18 cellular contexts compared by ENCODE assay signal in genomic region chr5:91126888-91127287, GRCh38.
DNase-seq lines count a peak whose midpoint lies in the region; ATAC-seq and TF ChIP-seq lines count a peak whose summit lies in the region.
"Had no signal": no experiment of that assay in that cellular context is flagged by ENCODE, and none has a peak within 500 bp of the region (broad histone marks: within the 10 kb centered on the region; RNA-seq: fewer than 3 reads in every experiment).

No MANE protein-coding gene starts in this region.

- peak overlapping the region in 1 of 2 experiments; percentile 14; a peak in 1 of 4 replicates for H4K8ac ChIP-seq in IMR-90 (ENCODE audit: low read depth in 2 of 2, low read length in 2 of 2)

- H3K79me1 ChIP-seq in IMR-90 (ENCODE audit: low read depth in 1 of 2, low read length in 2 of 2), result no peaks in the 10 kb centered on the region

- intact Hi-C loops in IMR-90 (cut with micrococcal nuclease), result loop anchor here (5.0 kb wide), 1 partner anchor 50 kb away; no protein-coding TSS in a partner anchor
- intact Hi-C loops in adrenal gland (cut with DNase I), result no loop called here
- intact Hi-C loops in lower lobe of right lung (cut with DNase I), result no loop called here
- intact Hi-C loops in Caco-2 (cut with micrococcal nuclease; ENCODE audit: unreplicated experiment), result no loop called here
- intact Hi-C loops in CD8-positive, alpha-beta T cell (cut with DNase I, micrococcal nuclease), result no loop called here

- H3K4me1 Mint-ChIP-seq in Caco-2 (ENCODE audit: low read depth, unreplicated experiment), result no peaks in the 10 kb centered on the region
- no peaks in the 10 kb centered on the region for H3K4me1 Mint-ChIP-seq in CD8-positive, alpha-beta T cell (ENCODE audit: low read depth)
- H3K4me1 Mint-ChIP-seq: naive thymus-derived CD8-positive, alpha-beta T cell had no signal

- peak overlapping the region; percentile 26; the same call in 2 of the 3 replicates for H2BK15ac ChIP-seq in IMR-90 (ENCODE audit: low read depth, low read length)

- peak overlapping the region; percentile 58; the same call in 1 of the 2 replicates for H2AK5ac ChIP-seq in IMR-90 (ENCODE audit: low read depth, low read length)

- H3K18ac ChIP-seq in IMR-90 (ENCODE audit: low read depth, low read length), result peak overlapping the region; percentile 70

- ATAC-seq in IMR-90 (ENCODE audit: low read depth), result no peak; the same call in none of the 2 replicates
- ATAC-seq in lower lobe of right lung, result peak; percentile 29 to 54
- ATAC-seq in CD8-positive, alpha-beta T cell, result no peak
- ATAC-seq: activated naive CD4-positive, alpha-beta T cell treated with anti-CD3 and anti-CD28 coated beads, Interleukin-2, amount 50 U/mL, for 72 hours; GM12878; naive thymus-derived CD8-positive, alpha-beta T cell had no signal

- H2BK20ac ChIP-seq in IMR-90 (ENCODE audit: low read depth, low read length), result peak overlapping the region; percentile 40

- in situ Hi-C loops in IMR-90 (cut with MboI; ENCODE audit: low sequenced_read_pairs), result no loop called here

- peak overlapping the region; percentile 63 for H3K4me2 ChIP-seq in IMR-90 (ENCODE audit: low read depth, low read length)

- CTCF ChIA-PET in IMR-90 (lab: Yijun Ruan, JAX) (interaction anchor here (0.7 to 1.6 kb wide), 3 partner anchors 8 to 58 kb away, joined by 3 to 7 read pairs (median 4); no protein-coding TSS in a partner anchor), Caco-2 (lab: Charles Lee) (no interaction called here)
- CTCF ChIA-PET in CD8-positive, alpha-beta T cell (lab: Charles Lee), result no interaction called here

- H3K4me3 ChIP-seq in IMR-90 (ENCODE audit: insufficient read depth, low read depth, low read length), result no peak overlapping the region
- H3K4me3 ChIP-seq in adrenal gland, result no peak overlapping the region
- no peak overlapping the region for H3K4me3 ChIP-seq in lower lobe of right lung
- H3K4me3 ChIP-seq in subcutaneous abdominal adipose tissue (ENCODE audit: low read depth in 1 of 5, low read length in 5 of 5), result no peak overlapping the region
- no peak overlapping the region for H3K4me3 ChIP-seq in Caco-2 (ENCODE audit: low read depth, low read length)
- H3K4me3 ChIP-seq in CD8-positive, alpha-beta T cell (ENCODE audit: low read depth, low read length), result no peak overlapping the region
- H3K4me3 ChIP-seq: GM12878 had no signal

- no peak overlapping the region for H2AFZ ChIP-seq in IMR-90 (replicated peaks; ENCODE audit: low read length, poor library complexity)

- H4K91ac ChIP-seq in IMR-90 (ENCODE audit: insufficient read depth, low read depth, low read length), result 0 out of 2 replicates have a peak overlapping the region, but pooled peaks have one; percentile 19

- TF ChIP-seq POLR2A in IMR-90 (IDR thresholded peaks at IDR 0.05; ENCODE audit: low read depth, low read length) (no peak), adrenal gland (IDR thresholded peaks at IDR 0.05) (no peak)

- peak overlapping the region; percentile 13 for H3K4ac ChIP-seq in IMR-90 (ENCODE audit: low read depth, low read length)

- H3K4me3 Mint-ChIP-seq in Caco-2 (ENCODE audit: unreplicated experiment), result no peak overlapping the region
- H3K4me3 Mint-ChIP-seq in CD8-positive, alpha-beta T cell, result no peak overlapping the region
- H3K4me3 Mint-ChIP-seq: CD14-positive monocyte; naive thymus-derived CD8-positive, alpha-beta T cell; stimulated activated naive CD8-positive, alpha-beta T cell treated with anti-CD3 and anti-CD28 coated beads, Interleukin-15, Interleukin-2, amounts not matched to agents 100 ng/mL and 50 ng/mL, for 24 hours had no signal

- H3K36me3 ChIP-seq in IMR-90 (ENCODE audit: control insufficient read depth, insufficient read depth, low read length) (no peaks in the 10 kb centered on the region), adrenal gland (replicated peaks in 1 of 2) (no peaks in the 10 kb centered on the region), lower lobe of right lung (no peaks in the 10 kb centered on the region), subcutaneous abdominal adipose tissue (ENCODE audit: control insufficient read depth in 5 of 5, insufficient read depth in 5 of 5, low read length in 5 of 5) (no peaks in the 10 kb centered on the region), Caco-2 (ENCODE audit: control insufficient read depth, insufficient read depth, low read length) (no peaks in the 10 kb centered on the region)
- H3K36me3 ChIP-seq in CD8-positive, alpha-beta T cell (ENCODE audit: insufficient read depth, low read length), result no peaks in the 10 kb centered on the region

- H4K5ac ChIP-seq in IMR-90 (ENCODE audit: low read depth, low read length), result peak overlapping the region; percentile 71

- H3K27me3 ChIP-seq in IMR-90 (ENCODE audit: control insufficient read depth, insufficient read depth, low read length), result no peaks in the 10 kb centered on the region
- no peaks in the 10 kb centered on the region for H3K27me3 ChIP-seq in adrenal gland
- no peaks in the 10 kb centered on the region for H3K27me3 ChIP-seq in lower lobe of right lung (ENCODE audit: low read depth)
- H3K27me3 ChIP-seq in subcutaneous abdominal adipose tissue (ENCODE audit: control insufficient read depth in 5 of 5, insufficient read depth in 4 of 5, low read length in 5 of 5), result no peaks in the 10 kb centered on the region
- H3K27me3 ChIP-seq in Caco-2 (replicated peaks; ENCODE audit: control insufficient read depth, insufficient read depth, low read length), result no peaks in the 10 kb centered on the region
- H3K27me3 ChIP-seq in CD8-positive, alpha-beta T cell (ENCODE audit: insufficient read depth, low read length), result no peaks in the 10 kb centered on the region

- H3K9me3 ChIP-seq in IMR-90 (ENCODE audit: control insufficient read depth, insufficient read depth, low read length) (no peaks in the 10 kb centered on the region), adrenal gland (replicated peaks in 1 of 3) (no peaks in the 10 kb centered on the region), lower lobe of right lung (no peaks in the 10 kb centered on the region), subcutaneous abdominal adipose tissue (ENCODE audit: control insufficient read depth in 5 of 5, low read length in 5 of 5) (no peaks in the 10 kb centered on the region), Caco-2 (no peaks in the 10 kb centered on the region)
- H3K9me3 ChIP-seq in CD8-positive, alpha-beta T cell (ENCODE audit: low read length), result no peaks in the 10 kb centered on the region

- H3K9me1 ChIP-seq in IMR-90 (ENCODE audit: insufficient read depth, low read length), result peaks cover 4% of the 10 kb centered on the region; the same call in 1 of the 2 replicates

- no peaks in the 10 kb centered on the region for H3K36me3 Mint-ChIP-seq in Caco-2 (ENCODE audit: insufficient read depth, unreplicated experiment)
- no peaks in the 10 kb centered on the region for H3K36me3 Mint-ChIP-seq in CD8-positive, alpha-beta T cell
- H3K36me3 Mint-ChIP-seq: activated naive CD4-positive, alpha-beta T cell treated with anti-CD3 and anti-CD28 coated beads, Interleukin-2, amount 50 U/mL, for 72 hours; CD14-positive monocyte; naive thymus-derived CD8-positive, alpha-beta T cell had no signal

- H2BK5ac ChIP-seq in IMR-90 (ENCODE audit: low read depth, low read length, poor library complexity, severe bottlenecking), result no peak overlapping the region

- dilution Hi-C loops in IMR-90 (cut with HindIII; ENCODE audit: low sequenced_read_pairs, unreplicated experiment), result no loop called here

- H3K4me1 ChIP-seq in IMR-90 (ENCODE audit: control insufficient read depth, insufficient read depth, low read length), result peaks cover 15% of the 10 kb centered on the region
- peaks cover 33 to 72% of the 10 kb centered on the region in 2 donors for H3K4me1 ChIP-seq in adrenal gland (replicated peaks in 1 of 2)
- peaks cover 35% of the 10 kb centered on the region for H3K4me1 ChIP-seq in lower lobe of right lung
- peaks cover 5 to 42% (median 39%) of the 10 kb centered on the region in 5 donors for H3K4me1 ChIP-seq in subcutaneous abdominal adipose tissue (ENCODE audit: control insufficient read depth in 5 of 5, insufficient read depth in 5 of 5, low read length in 5 of 5)
- no peaks in the 10 kb centered on the region for H3K4me1 ChIP-seq in Caco-2
- H3K4me1 ChIP-seq in CD8-positive, alpha-beta T cell (ENCODE audit: insufficient read depth, low read length), result no peaks in the 10 kb centered on the region

- H3K9ac ChIP-seq in IMR-90 (ENCODE audit: low read depth, low read length), result peak overlapping the region; percentile 14; the same call in 1 of the 2 replicates
- H3K9ac ChIP-seq in subcutaneous abdominal adipose tissue (ENCODE audit: low read length in 5 of 5), result no peak overlapping the region

- H3K27ac Mint-ChIP-seq in Caco-2 (ENCODE audit: unreplicated experiment), result no peak overlapping the region
- no peak overlapping the region for H3K27ac Mint-ChIP-seq in CD8-positive, alpha-beta T cell
- H3K27ac Mint-ChIP-seq: activated naive CD4-positive, alpha-beta T cell treated with anti-CD3 and anti-CD28 coated beads, Interleukin-2, amount 50 U/mL, for 72 hours; CD14-positive monocyte; naive thymus-derived CD8-positive, alpha-beta T cell; stimulated activated naive CD8-positive, alpha-beta T cell treated with anti-CD3 and anti-CD28 coated beads, Interleukin-15, Interleukin-2, amounts not matched to agents 100 ng/mL and 50 ng/mL, for 24 hours had no signal

- POLR2A ChIA-PET in IMR-90 (lab: Charles Lee; ENCODE audit: unreplicated experiment) (no interaction called here), Caco-2 (lab: Charles Lee) (no interaction called here)
- POLR2A ChIA-PET in CD8-positive, alpha-beta T cell (lab: Charles Lee), result no interaction called here

- BruUV-seq in IMR-90 (replicated peaks; lab: Mats Ljungman, UMichigan) (no TSS peak), Caco-2 (replicated peaks; lab: Mats Ljungman, UMichigan) (no TSS peak)

- no CpG with 5 or more reads among the region's 2 CpGs for WGBS in IMR-90 (ENCODE audit: extremely low coverage in 2 of 2, insufficient read length in 1 of 2), 2 experiments
- 65 to 77% (median 69%) methylated on average over 2 of the region's 2 CpGs for WGBS in adrenal gland, 4 donors

- H3K27me3 Mint-ChIP-seq in Caco-2 (ENCODE audit: insufficient read depth, unreplicated experiment), result no peaks in the 10 kb centered on the region
- H3K27me3 Mint-ChIP-seq in CD8-positive, alpha-beta T cell (ENCODE audit: low read depth), result no peaks in the 10 kb centered on the region

- no peak overlapping the region for H3K56ac ChIP-seq in IMR-90 (ENCODE audit: extremely low read depth, insufficient read depth, low read length)

- H3K27ac ChIP-seq in IMR-90 (ENCODE audit: insufficient read depth, low read length), result peak overlapping the region; percentile 53; the same call in 1 of the 2 replicates
- peak overlapping the region; percentile 38 to 80 (median 69) for H3K27ac ChIP-seq in adrenal gland
- H3K27ac ChIP-seq in lower lobe of right lung, result peak overlapping the region; percentile 46
- H3K27ac ChIP-seq in subcutaneous abdominal adipose tissue (ENCODE audit: low read depth, low read length), result peak overlapping the region; percentile 35
- no peak overlapping the region for H3K27ac ChIP-seq in CD8-positive, alpha-beta T cell (ENCODE audit: low read depth, low read length)

- H3K9me3 Mint-ChIP-seq in Caco-2 (ENCODE audit: unreplicated experiment), result no peaks in the 10 kb centered on the region
- no peaks in the 10 kb centered on the region for H3K9me3 Mint-ChIP-seq in CD8-positive, alpha-beta T cell
- H3K9me3 Mint-ChIP-seq: activated naive CD4-positive, alpha-beta T cell treated with anti-CD3 and anti-CD28 coated beads, Interleukin-2, amount 50 U/mL, for 72 hours; stimulated activated naive CD8-positive, alpha-beta T cell treated with anti-CD3 and anti-CD28 coated beads, Interleukin-15, Interleukin-2, amounts not matched to agents 100 ng/mL and 50 ng/mL, for 24 hours had no signal

- H2AK9ac ChIP-seq in IMR-90 (replicated peaks; ENCODE audit: low read depth, low read length, poor library complexity), result no peak overlapping the region

- no peak for DNase-seq in IMR-90
- no peak for DNase-seq in adrenal gland
- no peak for DNase-seq in lower lobe of right lung
- DNase-seq in Caco-2, result no peak
- DNase-seq in CD8-positive, alpha-beta T cell, result no peak
- no peak for DNase-seq in NCI-H1417 (lab: John Stamatoyannopoulos, UW)
- DNase-seq: activated CD4-positive, alpha-beta T cell treated with anti-CD3 and anti-CD28 coated beads for 1 hour; activated T-cell treated with anti-CD3 and anti-CD28 coated beads for 4 hours; Kasumi-1; naive thymus-derived CD8-positive, alpha-beta T cell; NCI-H187 treated with DMSO at 0.1 percent for 48 hours; NCI-H82; RPMI8226 had no signal

- no peak for TF ChIP-seq CTCF in IMR-90 (conservative IDR thresholded peaks at IDR 0.05; ENCODE audit: low read depth, low read length)
- TF ChIP-seq CTCF in adrenal gland (IDR thresholded peaks at IDR 0.05), result no peak
- no peak for TF ChIP-seq CTCF in lower lobe of right lung (IDR thresholded peaks at IDR 0.05)
- no peak for TF ChIP-seq CTCF in Caco-2 (IDR thresholded peaks at IDR 0.05; ENCODE audit: insufficient read depth in 1 of 2, low read depth in 1 of 2, low read length in 1 of 2, severe bottlenecking in 1 of 2, unreplicated experiment in 1 of 2)
- no peak for TF ChIP-seq CTCF in CD8-positive, alpha-beta T cell (IDR thresholded peaks at IDR 0.05)

- H4K20me1 ChIP-seq in IMR-90 (ENCODE audit: insufficient read depth, low read length), result no peaks in the 10 kb centered on the region

- peak overlapping the region; percentile 72; the same call in 1 of the 2 replicates for H3K14ac ChIP-seq in IMR-90 (replicated peaks; ENCODE audit: low read depth, low read length)

- peak overlapping the region; percentile 18; the same call in 1 of the 2 replicates for H3K23ac ChIP-seq in IMR-90 (ENCODE audit: low read depth, low read length)

- no peak for TF ChIP-seq RAD21 in IMR-90 (IDR thresholded peaks at IDR 0.05; ENCODE audit: low read length)

- H2BK120ac ChIP-seq in IMR-90 (ENCODE audit: low read depth, low read length), result peak overlapping the region; percentile 44

Comparison
In these comparisons a context has a peak if more than half of its experiments do, and no peak if none do; other contexts are left out.
1. ATAC-seq: peak in lower lobe of right lung (2 of 2); none in IMR-90 (single experiment) and CD8-positive, alpha-beta T cell (single experiment).